In the genomic region with DNA sequence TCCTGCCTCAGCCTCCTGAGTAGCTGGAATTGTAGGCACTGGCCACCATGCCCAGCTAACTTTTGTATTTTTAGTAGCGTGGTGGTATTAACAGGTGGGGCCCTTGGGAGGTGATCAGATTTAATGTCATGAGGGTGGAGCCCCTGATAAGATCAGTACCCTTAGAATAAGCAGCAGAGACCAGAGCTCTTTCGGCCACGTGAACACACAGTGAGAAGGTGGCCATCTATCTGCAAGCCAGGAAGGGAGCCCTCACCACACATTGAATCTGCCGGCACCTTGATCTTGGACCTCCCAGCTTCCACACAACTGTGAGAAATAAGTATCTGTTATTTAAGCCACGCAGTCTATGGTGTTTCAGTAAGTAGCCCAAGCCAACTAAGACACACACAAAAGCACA, we compare ENCODE assay signal across 26 cellular contexts. TPM values are rescaled to one million over a fixed set of nuclear protein-coding genes. Genes with fewer than 3 reads are reported as not detected.
DNase-seq lines count a peak whose midpoint lies in the region; ATAC-seq, FAIRE-seq and TF ChIP-seq lines count a peak whose summit lies in the region.
"Had no signal": no experiment of that assay in that cellular context is flagged by ENCODE, and none has a peak within 500 bp of the region (broad histone marks: within the 10 kb centered on the region; RNA-seq: fewer than 3 reads in every experiment).

No MANE protein-coding gene starts in this region.

- peak overlapping the region; percentile 84 for H4K91ac ChIP-seq in mesenchymal stem cell (ENCODE audit: low read length)

- no TSS peak for BruUV-seq in HepG2 (replicated peaks; lab: Mats Ljungman, UMichigan)

- no peak overlapping the region for H3K23ac ChIP-seq in mesenchymal stem cell (ENCODE audit: low read length in 2 of 2)

- peak overlapping the region; percentile 71 for H2AK5ac ChIP-seq in mesenchymal stem cell (ENCODE audit: low read length, severe bottlenecking)

- H3K9me3 Mint-ChIP-seq in CD14-positive monocyte = no peaks in the 10 kb centered on the region
- H3K9me3 Mint-ChIP-seq in activated T-helper 17 cell treated with anti-CD3 and anti-CD28 coated beads, Interleukin-2, amount 50 U/mL, for 72 hours = no peaks in the 10 kb centered on the region
- H3K9me3 Mint-ChIP-seq: CD4-positive, CD25-positive, alpha-beta regulatory T cell had no signal

- TF ChIP-seq POLR2A in sigmoid colon (IDR thresholded peaks at IDR 0.05) (no peak), HepG2 (IDR thresholded peaks at IDR 0.05; ENCODE audit: insufficient read depth in 1 of 2, low read depth in 2 of 2, low read length in 2 of 2) (no peak)

- peak overlapping the region; percentile 1 to 3 for H2BK12ac ChIP-seq in mesenchymal stem cell (ENCODE audit: low read length in 2 of 2)

- peaks cover 76 to 93% of the 10 kb centered on the region in 2 donors for H3K36me3 Mint-ChIP-seq in CD14-positive monocyte
- H3K36me3 Mint-ChIP-seq in activated T-helper 17 cell treated with anti-CD3 and anti-CD28 coated beads, Interleukin-2, amount 50 U/mL, for 72 hours (ENCODE audit: low read depth) = peaks cover 45% of the 10 kb centered on the region

- peak overlapping the region in 1 of 2 experiments; percentile 93 for H3K4ac ChIP-seq in mesenchymal stem cell (ENCODE audit: low read depth in 1 of 2, low read length in 2 of 2)

- DNase-seq in CD14-positive monocyte (ENCODE audit: low spot score) (peak; percentile 9), RWPE2 (ENCODE audit: low spot score) (no peak), mesenchymal stem cell (no peak), sigmoid colon (peak; percentile 2), HepG2 (ENCODE audit: low spot score) (no peak)
- no peak for DNase-seq in stimulated activated CD4-positive, alpha-beta T cell treated with anti-CD3 and anti-CD28 coated beads, Interleukin-4, amount 100 ng/mL, for 1 hour
- no peak for DNase-seq in stimulated activated naive CD8-positive, alpha-beta T cell treated with anti-CD3 and anti-CD28 coated beads, Interleukin-15, Interleukin-2, amounts not matched to agents 100 U/mL and 50 U/mL, for 24 hours
- DNase-seq: BE2C; CD4-positive, CD25-positive, alpha-beta regulatory T cell; DND-41; GOT3; HCEC 1CT; KBM-7; NCI-H1092; NCI-H1436 treated with DMSO at 0.1 percent for 48 hours; NCI-H1930; NCI-H2227 treated with DMSO at 0.1 percent for 48 hours; NCI-H510A treated with DMSO at 0.1 percent for 48 hours; NCI-H748 treated with DMSO at 0.1 percent for 48 hours; PC-9; RPMI8226; SIG-M5; SK-N-SH had no signal

- H3K36me3 ChIP-seq in RWPE2 (ENCODE audit: low read depth) = peaks cover 98% of the 10 kb centered on the region
- H3K36me3 ChIP-seq in mesenchymal stem cell (ENCODE audit: control insufficient read depth in 1 of 2, insufficient read depth in 2 of 2, low read depth in 1 of 2, low read length in 2 of 2) = peaks cover 32 to 60% of the 10 kb centered on the region in 2 experiments
- peaks cover 0 to 34% (median 2%) of the 10 kb centered on the region in 4 donors for H3K36me3 ChIP-seq in sigmoid colon
- peaks cover 0 to 1% of the 10 kb centered on the region in 2 experiments; a peak in 1 of 5 replicates for H3K36me3 ChIP-seq in HepG2 (replicated peaks in 1 of 2; ENCODE audit: control insufficient read depth in 1 of 2, insufficient read depth in 2 of 2, low read length in 2 of 2)
- H3K36me3 ChIP-seq: BE2C had no signal

- FAIRE-seq in HepG2 (lab: Jason Lieb, UNC) = no peak
- FAIRE-seq: A204.1, GM12878 had no signal

- H3K27me3 ChIP-seq in RWPE2 (ENCODE audit: insufficient read depth, poor library complexity, severe bottlenecking) (no peaks in the 10 kb centered on the region), mesenchymal stem cell (ENCODE audit: control insufficient read depth in 1 of 2, insufficient read depth in 1 of 2, low read length in 2 of 2) (no peaks in the 10 kb centered on the region), sigmoid colon (no peaks in the 10 kb centered on the region), HepG2 (ENCODE audit: control insufficient read depth in 1 of 2, insufficient read depth in 2 of 2, low read length in 2 of 2) (no peaks in the 10 kb centered on the region)
- H3K27me3 ChIP-seq: BE2C had no signal

- H3K27ac Mint-ChIP-seq in CD14-positive monocyte = peak overlapping the region in 6 of 7 donors; percentile 12 to 88 (median 54)
- no peak overlapping the region for H3K27ac Mint-ChIP-seq in activated T-helper 17 cell treated with anti-CD3 and anti-CD28 coated beads, Interleukin-2, amount 50 U/mL, for 72 hours

- peak overlapping the region; percentile 99 for H3K27ac ChIP-seq in RWPE2 (ENCODE audit: poor library complexity, severe bottlenecking)
- peak overlapping the region; percentile 74 for H3K27ac ChIP-seq in mesenchymal stem cell (ENCODE audit: low read length, poor library complexity, severe bottlenecking)
- H3K27ac ChIP-seq in sigmoid colon = no peak overlapping the region
- no peak overlapping the region for H3K27ac ChIP-seq in HepG2 (ENCODE audit: extremely low read length, insufficient read depth, low read length)
- H3K27ac ChIP-seq: PC-9 had no signal

- TF ChIP-seq EP300 in sigmoid colon (IDR thresholded peaks at IDR 0.05) (no peak), HepG2 (IDR thresholded peaks at IDR 0.05; ENCODE audit: low read depth in 2 of 2, low read length in 2 of 2) (no peak), HepG2 (CRISPR knock-in tag; IDR thresholded peaks at IDR 0.05; ENCODE audit: borderline replicate concordance) (no peak)

- no peak overlapping the region for H3K14ac ChIP-seq in mesenchymal stem cell (ENCODE audit: low read length in 2 of 2)

- no peaks in the 10 kb centered on the region for H3K9me3 ChIP-seq in RWPE2 (ENCODE audit: severe bottlenecking)
- no peaks in the 10 kb centered on the region for H3K9me3 ChIP-seq in mesenchymal stem cell (ENCODE audit: control insufficient read depth, low read length)
- no peaks in the 10 kb centered on the region for H3K9me3 ChIP-seq in sigmoid colon
- H3K9me3 ChIP-seq in HepG2 (ENCODE audit: low read length) = no peaks in the 10 kb centered on the region
- H3K9me3 ChIP-seq: BE2C, SK-N-SH had no signal

- H2BK120ac ChIP-seq in mesenchymal stem cell (ENCODE audit: low read depth, low read length) = peak overlapping the region; percentile 29

- in situ Hi-C loops in HepG2 (cut with HindIII; ENCODE audit: extremely low pct_ligation_motif_present, low pct_unique_long_range_greater_than_20kb) = no loop called here

- WGBS in mesenchymal stem cell = 97% methylated on average over 5 of the region's 5 CpGs
- 94 to 96% methylated on average over 5 of the region's 5 CpGs for WGBS in sigmoid colon, 2 donors
- WGBS in HepG2 (ENCODE audit: low lambda C conversion rate) = 95% methylated on average over 5 of the region's 5 CpGs

- H2BK15ac ChIP-seq in mesenchymal stem cell (ENCODE audit: low read depth, poor library complexity, severe bottlenecking) = no peak overlapping the region

- H3K4me2 ChIP-seq in mesenchymal stem cell (ENCODE audit: low read length, poor library complexity, severe bottlenecking) = no peak overlapping the region
- H3K4me2 ChIP-seq in HepG2 (ENCODE audit: low read depth, low read length) = no peak overlapping the region
- H3K4me2 ChIP-seq: PC-9 had no signal

- H4K8ac ChIP-seq in mesenchymal stem cell (ENCODE audit: low read length) = peak overlapping the region; percentile 66

- intact Hi-C loops in CD14-positive monocyte (cut with micrococcal nuclease) (no loop called here), sigmoid colon (cut with DNase I) (no loop called here), HepG2 (cut with micrococcal nuclease; ENCODE audit: unreplicated experiment) (no loop called here)

- H3K18ac ChIP-seq in mesenchymal stem cell (ENCODE audit: low read depth in 1 of 2, low read length in 2 of 2) = peak overlapping the region in 1 of 2 experiments; percentile 54

- H3K4me3 Mint-ChIP-seq in CD14-positive monocyte = no peak overlapping the region
- no peak overlapping the region for H3K4me3 Mint-ChIP-seq in activated T-helper 17 cell treated with anti-CD3 and anti-CD28 coated beads, Interleukin-2, amount 50 U/mL, for 72 hours
- H3K4me3 Mint-ChIP-seq: CD4-positive, CD25-positive, alpha-beta regulatory T cell had no signal

- no peak overlapping the region for H2BK5ac ChIP-seq in mesenchymal stem cell (ENCODE audit: low read depth, low read length, poor library complexity, severe bottlenecking)

- H3K9ac ChIP-seq in mesenchymal stem cell (ENCODE audit: low read length) = no peak overlapping the region
- no peak overlapping the region for H3K9ac ChIP-seq in HepG2 (ENCODE audit: insufficient read depth, low read depth, low read length)
- H3K9ac ChIP-seq: SK-N-SH had no signal

- peaks cover 24% of the 10 kb centered on the region for H3K4me1 Mint-ChIP-seq in CD14-positive monocyte
- H3K4me1 Mint-ChIP-seq in activated T-helper 17 cell treated with anti-CD3 and anti-CD28 coated beads, Interleukin-2, amount 50 U/mL, for 72 hours = peaks cover 7% of the 10 kb centered on the region

- H3K4me1 ChIP-seq in RWPE2 (ENCODE audit: insufficient read depth, poor library complexity, severe bottlenecking) (peaks cover 18% of the 10 kb centered on the region), mesenchymal stem cell (ENCODE audit: control insufficient read depth, insufficient read depth, low read depth, low read length) (peaks cover 10% of the 10 kb centered on the region), sigmoid colon (no peaks in the 10 kb centered on the region), HepG2 (ENCODE audit: insufficient read depth, low read length) (peaks cover 39% of the 10 kb centered on the region)
- H3K4me1 ChIP-seq: BE2C had no signal

- H4K20me1 ChIP-seq in HepG2 (ENCODE audit: insufficient read depth, low read length) = no peaks in the 10 kb centered on the region

- H3K4me3 ChIP-seq in RWPE2 (ENCODE audit: severe bottlenecking) (no peak overlapping the region), mesenchymal stem cell (ENCODE audit: insufficient read depth in 1 of 2, low read depth in 1 of 2, low read length in 2 of 2) (no peak overlapping the region), sigmoid colon (no peak overlapping the region), HepG2 (replicated peaks in 1 of 3; ENCODE audit: insufficient read depth in 1 of 3, low read depth in 2 of 3, low read length in 3 of 3) (no peak overlapping the region)
- H3K4me3 ChIP-seq: GM12878, PC-9 had no signal

- CTCF ChIA-PET in HepG2 (lab: Yijun Ruan, JAX; ENCODE audit: low intra/inter-chr PET ratio, low total read pairs) = no interaction called here

- ATAC-seq in RWPE2 (ENCODE audit: low read depth) (no peak), HepG2 (no peak)
- ATAC-seq in activated T-helper 17 cell treated with anti-CD3 and anti-CD28 coated beads, Interleukin-2, amount 50 U/mL, for 72 hours (replicated peaks) = no peak
- no peak for ATAC-seq in stimulated activated naive CD8-positive, alpha-beta T cell treated with anti-CD3 and anti-CD28 coated beads, Interleukin-15, Interleukin-2, amounts not matched to agents 100 U/mL and 50 U/mL, for 24 hours
- ATAC-seq: GM12878 had no signal

- H3K79me2 ChIP-seq in HepG2 (ENCODE audit: insufficient read depth, low read length) = no peaks in the 10 kb centered on the region

- TF ChIP-seq RAD21 in HepG2 (CRISPR knock-in tag; IDR thresholded peaks at IDR 0.05) = no peak

- H3K79me1 ChIP-seq in mesenchymal stem cell (replicated peaks; ENCODE audit: low read length, poor library complexity, severe bottlenecking) = peaks cover 8% of the 10 kb centered on the region

- TF ChIP-seq CTCF in CD14-positive monocyte (IDR thresholded peaks at IDR 0.05) = no peak
- no peak for TF ChIP-seq CTCF in RWPE2 (IDR thresholded peaks at IDR 0.05; ENCODE audit: poor library complexity, severe bottlenecking)
- TF ChIP-seq CTCF in sigmoid colon (IDR thresholded peaks at IDR 0.05) = no peak
- no peak for TF ChIP-seq CTCF in HepG2 (CRISPR knock-in tag; IDR thresholded peaks at IDR 0.05)

- H2AFZ ChIP-seq in mesenchymal stem cell (ENCODE audit: low read depth, low read length) (no peak overlapping the region), HepG2 (ENCODE audit: low read length) (no peak overlapping the region)
- H2AFZ ChIP-seq: PC-9 had no signal

- POLR2A ChIA-PET in HepG2 (lab: Yijun Ruan, JAX) = no interaction called here

- H3K27me3 Mint-ChIP-seq in CD14-positive monocyte (ENCODE audit: low read depth in 3 of 3) = no peaks in the 10 kb centered on the region
- H3K27me3 Mint-ChIP-seq in activated T-helper 17 cell treated with anti-CD3 and anti-CD28 coated beads, Interleukin-2, amount 50 U/mL, for 72 hours = no peaks in the 10 kb centered on the region
- H3K27me3 Mint-ChIP-seq: CD4-positive, CD25-positive, alpha-beta regulatory T cell had no signal

RNA-seq across cellular contexts. Expression of a gene that starts 22.5 kb away (rescaled TPM):
- polyA plus RNA-seq in CD14-positive monocyte = 10 to 100 TPM; 23.2 to 34.4 TPM
- polyA plus RNA-seq in mesenchymal stem cell (2013, experiment 1 of 2) = 28.4 TPM
- polyA plus RNA-seq in mesenchymal stem cell (2013, experiment 2 of 2) = 27.5 TPM
- total RNA-seq in sigmoid colon = 10 to 100 TPM in 1 of 4 donors, 1 to 10 TPM in 3; 4.8 to 13.8 (median 5.3) TPM
- 10 to 100 TPM; 13.3 to 23.8 (median 15.0) TPM for polyA plus RNA-seq in sigmoid colon
- 1 to 10 TPM; 5.6 to 6.4 TPM for total RNA-seq in activated T-helper 17 cell treated with anti-CD3 and anti-CD28 coated beads, Interleukin-2, amount 50 U/mL, for 72 hours
- total RNA-seq in HepG2 (2016; rRNA removed; fragmentation: Illumina TruSeq; extraction: Trizol) = 2.2 and 2.8 TPM in 2 replicates
- 0.51 and 0.62 TPM in 2 replicates for total RNA-seq in HepG2 (2016; cell fraction: cytosol; rRNA removed; fragmentation: Illumina TruSeq; extraction: Trizol; ENCODE audit: low read depth)
- total RNA-seq in HepG2 (2016; cell fraction: insoluble cytoplasmic fraction; rRNA removed; fragmentation: Illumina TruSeq; extraction: Trizol) = 2.1 and 2.6 TPM in 2 replicates
- total RNA-seq in HepG2 (2016; cell fraction: membrane; rRNA removed; fragmentation: Illumina TruSeq; extraction: Trizol) = 1.1 and 1.2 TPM in 2 replicates
- total RNA-seq in HepG2 (2016; cell fraction: nucleus; rRNA removed; fragmentation: Illumina TruSeq; extraction: Trizol) = 2.2 and 2.8 TPM in 2 replicates
- 2.0 and 2.8 TPM in 2 replicates for polyA plus RNA-seq in HepG2 (2011; rRNA removed)
- polyA plus RNA-seq in HepG2 (2011; cell fraction: cytosol; rRNA removed) = 1.5 and 2.0 TPM in 2 replicates
- 5.2 and 5.6 TPM in 2 replicates for polyA plus RNA-seq in HepG2 (2011; cell fraction: nucleus; rRNA removed)
- 1.9 and 2.1 TPM in 2 replicates for polyA plus RNA-seq in HepG2 (2012)
- 0.31 and 0.54 TPM in 2 replicates for polyA plus RNA-seq in HepG2 (2016; cell fraction: cytosol; fragmentation: Illumina TruSeq; extraction: Trizol; ENCODE audit: low read depth)
- polyA plus RNA-seq in HepG2 (2016; cell fraction: insoluble cytoplasmic fraction; fragmentation: Illumina TruSeq; extraction: Trizol; ENCODE audit: low read depth) = 2.9 and 3.0 TPM in 2 replicates
- 0.96 and 1.1 TPM in 2 replicates for polyA plus RNA-seq in HepG2 (2016; cell fraction: membrane; fragmentation: Illumina TruSeq; extraction: Trizol; ENCODE audit: low read depth)
- polyA plus RNA-seq in HepG2 (2016; cell fraction: nucleus; fragmentation: Illumina TruSeq; extraction: Trizol; ENCODE audit: insufficient read depth, low read depth) = 3.1 and 3.8 TPM in 2 replicates
- polyA minus RNA-seq in HepG2 (2011; rRNA and poly(A)+ RNA removed; ENCODE audit: low replicate concordance) = 6.2 and 19.2 TPM in 2 replicates
- 1.1 TPM in 2 replicates for polyA minus RNA-seq in HepG2 (2011; cell fraction: cytosol; rRNA and poly(A)+ RNA removed)
- polyA minus RNA-seq in HepG2 (2011; cell fraction: nucleus; rRNA and poly(A)+ RNA removed) = 3.1 and 4.0 TPM in 2 replicates

RNA-seq across cellular contexts. Expression of a gene that starts 40.5 kb away (rescaled TPM):
- polyA plus RNA-seq in CD14-positive monocyte = 1 to 10 TPM; 2.1 to 3.5 TPM
- 2.3 TPM for polyA plus RNA-seq in mesenchymal stem cell (2013, experiment 1 of 2)
- polyA plus RNA-seq in mesenchymal stem cell (2013, experiment 2 of 2) = 2.3 TPM
- total RNA-seq in sigmoid colon = 1 to 10 TPM; 1.2 to 1.8 (median 1.4) TPM
- 10 to 100 TPM; 16.8 to 39.6 (median 33.3) TPM for polyA plus RNA-seq in sigmoid colon
- total RNA-seq in activated T-helper 17 cell treated with anti-CD3 and anti-CD28 coated beads, Interleukin-2, amount 50 U/mL, for 72 hours = 10 to 100 TPM in 1 of 2 donors, 1 to 10 TPM in 1; 9.9 to 18.2 TPM
- 14.4 and 19.8 TPM in 2 replicates for total RNA-seq in HepG2 (2016; rRNA removed; fragmentation: Illumina TruSeq; extraction: Trizol)
- total RNA-seq in HepG2 (2016; cell fraction: cytosol; rRNA removed; fragmentation: Illumina TruSeq; extraction: Trizol; ENCODE audit: low read depth) = 3.5 and 3.6 TPM in 2 replicates
- 14.0 and 19.0 TPM in 2 replicates for total RNA-seq in HepG2 (2016; cell fraction: insoluble cytoplasmic fraction; rRNA removed; fragmentation: Illumina TruSeq; extraction: Trizol)
- 12.4 and 12.5 TPM in 2 replicates for total RNA-seq in HepG2 (2016; cell fraction: membrane; rRNA removed; fragmentation: Illumina TruSeq; extraction: Trizol)
- 8.5 and 10.2 TPM in 2 replicates for total RNA-seq in HepG2 (2016; cell fraction: nucleus; rRNA removed; fragmentation: Illumina TruSeq; extraction: Trizol)
- polyA plus RNA-seq in HepG2 (2011; rRNA removed) = 12.9 and 15.3 TPM in 2 replicates
- polyA plus RNA-seq in HepG2 (2011; cell fraction: cytosol; rRNA removed) = 12.3 and 15.4 TPM in 2 replicates
- polyA plus RNA-seq in HepG2 (2011; cell fraction: nucleus; rRNA removed) = 7.9 and 8.1 TPM in 2 replicates
- 5.9 and 8.4 TPM in 2 replicates for polyA plus RNA-seq in HepG2 (2012)
- polyA plus RNA-seq in HepG2 (2016; cell fraction: cytosol; fragmentation: Illumina TruSeq; extraction: Trizol; ENCODE audit: low read depth) = 5.6 TPM in 2 replicates
- polyA plus RNA-seq in HepG2 (2016; cell fraction: insoluble cytoplasmic fraction; fragmentation: Illumina TruSeq; extraction: Trizol; ENCODE audit: low read depth) = 21.2 and 23.2 TPM in 2 replicates
- polyA plus RNA-seq in HepG2 (2016; cell fraction: membrane; fragmentation: Illumina TruSeq; extraction: Trizol; ENCODE audit: low read depth) = 9.4 and 10.3 TPM in 2 replicates
- polyA plus RNA-seq in HepG2 (2016; cell fraction: nucleus; fragmentation: Illumina TruSeq; extraction: Trizol; ENCODE audit: insufficient read depth, low read depth) = 21.7 and 22.4 TPM in 2 replicates
- 7.1 and 26.4 TPM in 2 replicates for polyA minus RNA-seq in HepG2 (2011; rRNA and poly(A)+ RNA removed; ENCODE audit: low replicate concordance)
- 9.8 and 10.3 TPM in 2 replicates for polyA minus RNA-seq in HepG2 (2011; cell fraction: cytosol; rRNA and poly(A)+ RNA removed)
- polyA minus RNA-seq in HepG2 (2011; cell fraction: nucleus; rRNA and poly(A)+ RNA removed) = 4.6 and 5.3 TPM in 2 replicates

Comparison
In these comparisons a context has a peak if more than half of its experiments do, and no peak if none do; other contexts are left out.
1. DNase-seq: peak in CD14-positive monocyte (single experiment) and sigmoid colon (single experiment); none in RWPE2 (single experiment), mesenchymal stem cell (single experiment), stimulated activated CD4-positive, alpha-beta T cell treated with anti-CD3 and anti-CD28 coated beads, Interleukin-4, amount 100 ng/mL, for 1 hour (single experiment), HepG2 (single experiment) and stimulated activated naive CD8-positive, alpha-beta T cell treated with anti-CD3 and anti-CD28 coated beads, Interleukin-15, Interleukin-2, amounts not matched to agents 100 U/mL and 50 U/mL, for 24 hours (single experiment).
2. H3K27ac ChIP-seq: peak in RWPE2 (single experiment) and mesenchymal stem cell (single experiment); none in sigmoid colon (0 of 4) and HepG2 (single experiment).